In the genomic region with DNA sequence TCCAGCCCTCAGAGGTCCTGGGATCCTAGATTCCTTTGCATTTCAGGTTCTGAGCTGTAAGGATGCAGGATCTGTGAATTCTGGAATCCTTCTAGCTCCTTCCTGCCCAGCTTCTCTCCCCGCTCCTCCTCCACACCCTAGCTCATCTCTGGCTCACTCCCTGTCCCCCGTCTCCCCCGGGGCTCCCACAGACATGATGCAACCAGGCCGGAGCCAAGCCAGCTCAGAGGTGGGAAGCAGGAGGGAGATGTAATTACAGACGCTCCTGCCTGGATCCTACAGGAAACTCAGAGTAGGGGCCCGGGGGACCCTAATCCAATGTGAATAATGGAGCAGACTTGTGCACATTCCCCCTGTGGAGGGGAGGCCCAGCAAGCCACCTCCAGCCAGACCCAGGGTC, we compare ENCODE assay signal across 18 cellular contexts. TPM values are rescaled to one million over a fixed set of nuclear protein-coding genes. Genes with fewer than 3 reads are reported as not detected.
DNase-seq lines count a peak whose midpoint lies in the region; ATAC-seq and TF ChIP-seq lines count a peak whose summit lies in the region.
"Had no signal": no experiment of that assay in that cellular context is flagged by ENCODE, and none has a peak within 500 bp of the region (broad histone marks: within the 10 kb centered on the region; RNA-seq: fewer than 3 reads in every experiment).

No MANE protein-coding gene starts in this region.

- H3K9me3 ChIP-seq in A673 (ENCODE audit: low read depth, low read length, poor library complexity, severe bottlenecking) (no peaks in the 10 kb centered on the region), body of pancreas (no peaks in the 10 kb centered on the region)
- H3K9me3 ChIP-seq: heart left ventricle, stomach had no signal

- no peaks in the 10 kb centered on the region for H3K27me3 ChIP-seq in A673 (replicated peaks; ENCODE audit: insufficient read depth, low read depth, low read length, poor library complexity)
- no peaks in the 10 kb centered on the region for H3K27me3 ChIP-seq in body of pancreas

- no peaks in the 10 kb centered on the region for H3K9me3 Mint-ChIP-seq in MCF 10A (ENCODE audit: unreplicated experiment)
- peaks cover 0 to 1% (median 0%) of the 10 kb centered on the region in 7 donors for H3K9me3 Mint-ChIP-seq in naive B cell
- H3K9me3 Mint-ChIP-seq: activated naive CD4-positive, alpha-beta T cell treated with anti-CD3 and anti-CD28 coated beads, Interleukin-2, amount 50 U/mL, for 72 hours; central memory CD8-positive, alpha-beta T cell; natural killer cell treated with Interleukin-12 subunit alpha and Interleukin-12 subunit beta and Interleukin-15 and Interleukin-18, amount 100 ng/mL, for 72 hours had no signal

- H3K27ac Mint-ChIP-seq in MCF 10A (ENCODE audit: low read depth, unreplicated experiment) (no peak overlapping the region), naive B cell (peak overlapping the region in 4 of 6 donors; percentile 81 to 99 (median 90))
- H3K27ac Mint-ChIP-seq: activated naive CD4-positive, alpha-beta T cell treated with anti-CD3 and anti-CD28 coated beads, Interleukin-2, amount 50 U/mL, for 72 hours; natural killer cell treated with Interleukin-12 subunit alpha and Interleukin-12 subunit beta and Interleukin-15 and Interleukin-18, amount 100 ng/mL, for 72 hours had no signal

- H3K4me3 ChIP-seq in A673 (ENCODE audit: low read depth, low read length, poor library complexity, severe bottlenecking) (no peak overlapping the region), body of pancreas (no peak overlapping the region)
- H3K4me3 ChIP-seq: heart left ventricle, stomach had no signal

- BruUV-seq in A673 (replicated peaks; lab: Mats Ljungman, UMichigan) (no TSS peak), MCF 10A (replicated peaks; lab: Mats Ljungman, UMichigan) (no TSS peak)

- no peak for ATAC-seq in naive B cell (ENCODE audit: low read depth in 2 of 2)
- ATAC-seq in HG02678 (IDR thresholded peaks at IDR 0.05; ENCODE audit: unreplicated experiment), result no peak
- no peak for ATAC-seq in body of pancreas
- ATAC-seq: activated naive CD4-positive, alpha-beta T cell treated with anti-CD3 and anti-CD28 coated beads, Interleukin-2, amount 50 U/mL, for 72 hours; natural killer cell treated with Interleukin-12 subunit alpha and Interleukin-12 subunit beta and Interleukin-15 and Interleukin-18, amount 100 ng/mL, for 72 hours had no signal

- 62 to 80% methylated on average over 5 to 6 of the region's 6 CpGs for WGBS in body of pancreas, 2 donors

- H3K36me3 Mint-ChIP-seq in MCF 10A (ENCODE audit: insufficient read depth, unreplicated experiment), result no peaks in the 10 kb centered on the region
- no peaks in the 10 kb centered on the region for H3K36me3 Mint-ChIP-seq in naive B cell
- H3K36me3 Mint-ChIP-seq: natural killer cell treated with Interleukin-12 subunit alpha and Interleukin-12 subunit beta and Interleukin-15 and Interleukin-18, amount 100 ng/mL, for 72 hours had no signal

- TF ChIP-seq CTCF in A673 (conservative IDR thresholded peaks at IDR 0.05; ENCODE audit: low read depth, low read length) (no peak), MCF 10A (IDR thresholded peaks at IDR 0.05; ENCODE audit: unreplicated experiment) (no peak), body of pancreas (IDR thresholded peaks at IDR 0.05) (no peak)

- DNase-seq in A673 (ENCODE audit: low spot score), result peak; percentile 36
- peak; percentile 28 for DNase-seq in HCEC 1CT
- DNase-seq in MCF 10A (ENCODE audit: unreplicated experiment), result peak; percentile 50
- DNase-seq in naive B cell, result no peak
- DNase-seq in activated CD8-positive, alpha-beta memory T cell treated with anti-CD3 and anti-CD28 coated beads for 24 hours, result no peak
- DNase-seq in dermis blood vessel endothelial cell, result no peak
- DNase-seq in body of pancreas, result no peak
- DNase-seq: ACHN; activated CD4-positive, CD25-positive, alpha-beta regulatory T cell treated with anti-CD3 and anti-CD28 coated beads, Interleukin-2, amount 50 U/mL, for 72 hours; left cardiac atrium; MM.1S; NCI-H2227 treated with DMSO at 0.1 percent for 48 hours; stomach had no signal

- POLR2A ChIA-PET in A673 (lab: Charles Lee; ENCODE audit: low non-redundant PET), result no interaction called here
- POLR2A ChIA-PET in MCF 10A (lab: Yijun Ruan, JAX), result interaction anchor here (1.0 to 3.0 kb wide), 3 partner anchors 12 to 31 kb away, joined by 3 to 8 read pairs (median 4); a partner anchor contains a TSS

- no peaks in the 10 kb centered on the region for H3K36me3 ChIP-seq in A673 (ENCODE audit: insufficient read depth, low read length, poor library complexity, severe bottlenecking)
- no peaks in the 10 kb centered on the region for H3K36me3 ChIP-seq in body of pancreas (replicated peaks in 1 of 2; ENCODE audit: insufficient read depth in 1 of 2, low read depth in 2 of 2)
- H3K36me3 ChIP-seq: heart left ventricle, stomach had no signal

- intact Hi-C loops in A673 (cut with micrococcal nuclease; ENCODE audit: unreplicated experiment), result no loop called here
- intact Hi-C loops in MCF 10A (cut with micrococcal nuclease), result no loop called here
- intact Hi-C loops in body of pancreas (cut with DNase I), result no loop called here

- H3K27me3 Mint-ChIP-seq in MCF 10A (ENCODE audit: insufficient read depth, unreplicated experiment) (peaks cover 11% of the 10 kb centered on the region), naive B cell (no peaks in the 10 kb centered on the region)

- H3K4me3 Mint-ChIP-seq in MCF 10A (ENCODE audit: unreplicated experiment), result no peak overlapping the region
- no peak overlapping the region for H3K4me3 Mint-ChIP-seq in naive B cell
- H3K4me3 Mint-ChIP-seq: central memory CD8-positive, alpha-beta T cell; natural killer cell treated with Interleukin-12 subunit alpha and Interleukin-12 subunit beta and Interleukin-15 and Interleukin-18, amount 100 ng/mL, for 72 hours had no signal

- CTCF ChIA-PET in A673 (lab: Charles Lee) (interaction anchor here (0.6 to 1.1 kb wide), 3 partner anchors 13 to 127 kb away, joined by 3 to 5 read pairs (median 4); a partner anchor contains a TSS), MCF 10A (lab: Yijun Ruan, JAX) (interaction anchor here (0.5 to 8.1 kb wide), 7 partner anchors 9 to 462 kb away, joined by 3 to 75 read pairs (median 3); no protein-coding TSS in a partner anchor)

- H3K27ac ChIP-seq in A673 (ENCODE audit: low read depth, low read length, poor library complexity, severe bottlenecking) (no peak overlapping the region), body of pancreas (no peak overlapping the region)

- TF ChIP-seq POLR2A in body of pancreas (IDR thresholded peaks at IDR 0.05), result no peak

- H3K4me1 ChIP-seq in A673 (ENCODE audit: insufficient read depth, low read length, poor library complexity, severe bottlenecking) (peaks cover 33% of the 10 kb centered on the region), body of pancreas (peaks cover 24% of the 10 kb centered on the region)

- H3K4me1 Mint-ChIP-seq in MCF 10A (ENCODE audit: insufficient read depth, unreplicated experiment), result peaks cover 14% of the 10 kb centered on the region
- H3K4me1 Mint-ChIP-seq in naive B cell, result peaks cover 23 to 49% (median 33%) of the 10 kb centered on the region in 3 donors

RNA-seq across cellular contexts. Expression of a gene that starts 4.5 kb away (rescaled TPM):
- not detected in 2 replicates for total RNA-seq in A673 (2021)
- total RNA-seq in MCF 10A (2022), result not detected in 2 replicates
- 10 to 100 TPM in 2 of 6 donors, not detected in 4; 14.1 to 16.1 TPM for polyA plus RNA-seq in naive B cell (ENCODE audit: low read depth in 6 of 6)
- total RNA-seq in dermis blood vessel endothelial cell, result not detected in 2 replicates
- total RNA-seq in body of pancreas, result not detected
- total RNA-seq: heart left ventricle, stomach had no signal
- polyA plus RNA-seq: heart left ventricle, stomach had no signal

RNA-seq across cellular contexts. Expression of a gene that starts 6.6 kb away (rescaled TPM):
- 0.46 TPM in 1 of 2 replicates, not detected in the other for total RNA-seq in A673 (2021)
- total RNA-seq in MCF 10A (2022), result not detected in 2 replicates
- polyA plus RNA-seq in naive B cell (ENCODE audit: low read depth in 6 of 6), result 1 to 10 TPM in 5 of 6 donors, not detected in 1; 1.3 to 4.5 (median 1.9) TPM
- total RNA-seq in dermis blood vessel endothelial cell, result not detected in 2 replicates
- 1 to 10 TPM; 5.3 to 9.6 TPM for total RNA-seq in body of pancreas

RNA-seq across cellular contexts. Expression of a gene that starts 29.5 kb away (rescaled TPM):
- total RNA-seq in A673 (2021) (0.32 and 1.1 TPM in 2 replicates), MCF 10A (2022) (0.09 TPM in 1 of 2 replicates, not detected in the other), dermis blood vessel endothelial cell (0.14 and 0.34 TPM in 2 replicates), body of pancreas (1 to 10 TPM in 1 of 2 donors, under 1 TPM in 1; 0.99 to 4.4 TPM)
- polyA plus RNA-seq in naive B cell (ENCODE audit: low read depth in 6 of 6), result under 1 TPM in 2 of 6 donors, not detected in 4; 0.11 to 0.30 TPM

RNA-seq across cellular contexts. Expression of a gene that starts 30.4 kb away (rescaled TPM):
- total RNA-seq in A673 (2021) (272 and 291 TPM in 2 replicates), MCF 10A (2022) (103 and 120 TPM in 2 replicates), dermis blood vessel endothelial cell (154 and 372 TPM in 2 replicates), body of pancreas (10 to 100 TPM; 70.5 to 79.6 TPM)
- polyA plus RNA-seq in naive B cell (ENCODE audit: low read depth in 6 of 6), result 100 to 1,000 TPM; 106 to 118 (median 112) TPM

Comparison
In these comparisons a context has a peak if more than half of its experiments do, and no peak if none do; other contexts are left out.
1. DNase-seq: peak in A673 (single experiment), HCEC 1CT (single experiment) and MCF 10A (single experiment); none in naive B cell (single experiment), activated CD8-positive, alpha-beta memory T cell treated with anti-CD3 and anti-CD28 coated beads for 24 hours (single experiment), dermis blood vessel endothelial cell (single experiment) and body of pancreas (0 of 4).